ENCODE assay signal across 23 cellular contexts in the genomic region with DNA sequence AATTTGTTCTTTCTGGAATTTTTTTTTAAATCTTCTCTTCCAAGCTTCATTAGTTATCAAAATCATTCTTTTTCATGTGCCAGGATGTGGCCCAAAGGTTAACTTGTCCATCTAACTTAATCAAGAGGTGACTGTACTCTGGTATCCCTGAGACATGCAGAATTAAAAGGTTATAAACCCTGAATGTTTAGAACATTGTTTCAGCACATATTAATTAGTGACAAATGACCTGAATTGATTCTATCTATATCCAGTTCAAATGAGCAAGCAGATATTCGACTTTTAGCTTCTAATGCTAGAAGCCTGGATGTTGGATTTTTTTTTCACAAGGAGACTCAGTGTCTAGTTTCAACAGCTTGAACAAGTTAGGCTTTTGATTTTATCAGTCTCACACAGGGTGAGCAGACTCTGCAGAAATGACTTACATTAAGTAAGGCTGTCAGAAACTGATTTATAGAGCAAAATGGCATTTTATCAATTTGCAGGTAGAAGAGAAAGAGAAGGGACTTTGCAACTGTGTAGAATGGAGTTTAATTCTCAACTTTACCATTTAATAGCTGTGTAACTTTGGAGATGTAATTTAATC.
DNase-seq lines count a peak whose midpoint lies in the region; ATAC-seq and TF ChIP-seq lines count a peak whose summit lies in the region.
"Had no signal": no experiment of that assay in that cellular context is flagged by ENCODE, and none has a peak within 500 bp of the region (broad histone marks: within the 10 kb centered on the region; RNA-seq: fewer than 3 reads in every experiment).

No MANE protein-coding gene starts in this region.

- TF ChIP-seq RAD21 in SK-N-SH (IDR thresholded peaks at IDR 0.05; ENCODE audit: low read length) = no peak

- H3K79me2 ChIP-seq in SK-N-SH (ENCODE audit: insufficient read depth) = peaks cover 95% of the 10 kb centered on the region

- TF ChIP-seq CTCF in HEK293 (tag by site-specific recombination; IDR thresholded peaks at IDR 0.05) (no peak), SK-N-SH (IDR thresholded peaks at IDR 0.05) (no peak)

- H3K9me3 ChIP-seq in HEK293 (ENCODE audit: control insufficient read depth, insufficient read depth, low read depth, low read length) = no peaks in the 10 kb centered on the region
- no peaks in the 10 kb centered on the region for H3K9me3 ChIP-seq in SK-N-SH
- H3K9me3 ChIP-seq: right atrium auricular region, SJSA1 had no signal

- DNase-seq in SK-N-SH (no peak), iris pigment epithelial cell (ENCODE audit: low read depth) (peak; percentile 31), substantia nigra (lab: John Stamatoyannopoulos, UW) (no peak), NCI-H82 treated with DMSO at 0.1 percent for 48 hours (lab: John Stamatoyannopoulos, UW; ENCODE audit: unreplicated experiment) (no peak), NCI-H510A treated with DMSO at 0.1 percent for 48 hours (lab: John Stamatoyannopoulos, UW) (no peak)
- DNase-seq: activated CD4-positive, alpha-beta T cell treated with anti-CD3 and anti-CD28 coated beads, Interleukin-2, amount 50 U/mL, for 48 hours; EL; endodermal cell; GOT3; hippocampal formation; left ventricle myocardium superior; naive thymus-derived CD4-positive, alpha-beta T cell; NCI-H526; occipital lobe; stimulated activated CD4-positive, alpha-beta T cell treated with anti-CD3 and anti-CD28 coated beads, Interleukin-2, amount 100 ng/mL, for 48 hours had no signal

- H3K27ac ChIP-seq in HEK293 (ENCODE audit: extremely low read depth, low read depth, low read length) (no peak overlapping the region), SK-N-SH (ENCODE audit: low read depth in 2 of 2, low read length in 1 of 2) (peak overlapping the region; percentile 65 to 88), substantia nigra (ENCODE audit: low read depth, low read length, poor library complexity, severe bottlenecking) (peak overlapping the region; percentile 35)
- H3K27ac ChIP-seq: coronary artery, right atrium auricular region, SJSA1 had no signal

- no peaks in the 10 kb centered on the region for H3K27me3 ChIP-seq in SK-N-SH (ENCODE audit: insufficient read depth)
- H3K27me3 ChIP-seq: right atrium auricular region, SJSA1 had no signal

- H4K20me1 ChIP-seq in SK-N-SH (ENCODE audit: insufficient read depth) = no peaks in the 10 kb centered on the region

- no peak overlapping the region; the same call in 1 of the 2 replicates for H2AFZ ChIP-seq in SK-N-SH (ENCODE audit: low read depth)

- TF ChIP-seq EP300 in SK-N-SH (IDR thresholded peaks at IDR 0.05; ENCODE audit: borderline replicate concordance in 1 of 2, low read depth in 1 of 2, low read length in 1 of 2) = peak; percentile 72 to 84

- ATAC-seq in HG03565 (IDR thresholded peaks at IDR 0.05; ENCODE audit: unreplicated experiment) = no peak
- ATAC-seq in GM21576 (IDR thresholded peaks at IDR 0.05; ENCODE audit: unreplicated experiment) = no peak
- ATAC-seq: activated CD4-positive, CD25-positive, alpha-beta regulatory T cell treated with anti-CD3 and anti-CD28 coated beads, Interleukin-2, amount 50 U/mL, for 24 hours; esophagus mucosa; left ventricle myocardium superior; naive thymus-derived CD4-positive, alpha-beta T cell had no signal

- peak overlapping the region; percentile 48 for H3K4me2 ChIP-seq in SK-N-SH

- POLR2A ChIA-PET in HEK293 (lab: Yijun Ruan, JAX) = no interaction called here
- POLR2A ChIA-PET in SK-N-SH (lab: Yijun Ruan, JAX) = no interaction called here

- H3K4me3 ChIP-seq in HEK293 (ENCODE audit: low read depth, low read length) = no peak overlapping the region
- H3K4me3 ChIP-seq in SK-N-SH (ENCODE audit: low read depth in 2 of 2, low read length in 1 of 2) = no peak overlapping the region
- H3K4me3 ChIP-seq: coronary artery, right atrium auricular region, SJSA1 had no signal

- WGBS in SK-N-SH (ENCODE audit: low lambda C conversion rate) = 0% methylated on average over 1 of the region's 1 CpG

- H3K9me2 ChIP-seq in SK-N-SH = no peaks in the 10 kb centered on the region

- peak overlapping the region; percentile 3; the same call in 1 of the 2 replicates for H3K9ac ChIP-seq in SK-N-SH

- H3K36me3 ChIP-seq in HEK293 (ENCODE audit: control insufficient read depth in 2 of 2, insufficient read depth in 1 of 2, low read length in 2 of 2) (no peaks in the 10 kb centered on the region), SK-N-SH (replicated peaks in 1 of 2; ENCODE audit: control insufficient read depth in 1 of 2, insufficient read depth in 2 of 2, low read length in 1 of 2) (no peaks in the 10 kb centered on the region)
- H3K36me3 ChIP-seq: right atrium auricular region, SJSA1 had no signal

- peaks cover 24% of the 10 kb centered on the region for H3F3A ChIP-seq in SK-N-SH (replicated peaks; ENCODE audit: insufficient read depth)

- CTCF ChIA-PET in HEK293 (lab: Yijun Ruan, JAX) = no interaction called here
- CTCF ChIA-PET in SK-N-SH (lab: Yijun Ruan, JAX) = interaction anchor here (0.7 to 2.2 kb wide), 5 partner anchors 13 to 52 kb away, joined by 3 to 5 read pairs (median 3); no protein-coding TSS in a partner anchor

- H3K4me1 ChIP-seq in HEK293 (ENCODE audit: control insufficient read depth, insufficient read depth, low read length) (no peaks in the 10 kb centered on the region), SK-N-SH (ENCODE audit: control insufficient read depth in 1 of 2, insufficient read depth in 2 of 2, low read depth in 1 of 2, low read length in 1 of 2) (peaks cover 8 to 11% of the 10 kb centered on the region in 2 experiments; a peak in 3 of 4 replicates)
- H3K4me1 ChIP-seq: right atrium auricular region, SJSA1 had no signal

TF ChIP-seq in HEK293, 187 proteins besides CTCF, POLR2A, EP300 and RAD21:
- TF ChIP-seq ZFP37 (tag by site-specific recombination; IDR thresholded peaks at IDR 0.05) (no peak), TRIM28 (IDR thresholded peaks at IDR 0.05; ENCODE audit: borderline replicate concordance, low read length) (peak; percentile 44; the same call in 1 of the 2 replicates)
TF ChIP-seq in HEK293: peak in this region for 1.

TF ChIP-seq in SK-N-SH, 30 proteins besides CTCF, POLR2A, EP300 and RAD21:
- TF ChIP-seq GATA2 (CRISPR knock-in tag; IDR thresholded peaks at IDR 0.05) = peak; percentile 57
- peak; percentile 48; the same call in 1 of the 2 replicates for TF ChIP-seq RXRA (IDR thresholded peaks at IDR 0.05; ENCODE audit: borderline replicate concordance, low read depth)
- no peak; the same call in 1 of the 2 replicates for TF ChIP-seq FOSL2 (IDR thresholded peaks at IDR 0.05; ENCODE audit: borderline replicate concordance, low read depth)
- TF ChIP-seq FOXM1 (IDR thresholded peaks at IDR 0.05; ENCODE audit: low read depth) = peak; percentile 65; the same call in 1 of the 2 replicates
- no peak for TF ChIP-seq MEF2A (IDR thresholded peaks at IDR 0.05; ENCODE audit: borderline replicate concordance, low read depth)
- TF ChIP-seq TEAD4 (IDR thresholded peaks at IDR 0.05; ENCODE audit: borderline replicate concordance, insufficient read depth) = peak; percentile 39; the same call in 1 of the 2 replicates
- TF ChIP-seq, protein P1, sequence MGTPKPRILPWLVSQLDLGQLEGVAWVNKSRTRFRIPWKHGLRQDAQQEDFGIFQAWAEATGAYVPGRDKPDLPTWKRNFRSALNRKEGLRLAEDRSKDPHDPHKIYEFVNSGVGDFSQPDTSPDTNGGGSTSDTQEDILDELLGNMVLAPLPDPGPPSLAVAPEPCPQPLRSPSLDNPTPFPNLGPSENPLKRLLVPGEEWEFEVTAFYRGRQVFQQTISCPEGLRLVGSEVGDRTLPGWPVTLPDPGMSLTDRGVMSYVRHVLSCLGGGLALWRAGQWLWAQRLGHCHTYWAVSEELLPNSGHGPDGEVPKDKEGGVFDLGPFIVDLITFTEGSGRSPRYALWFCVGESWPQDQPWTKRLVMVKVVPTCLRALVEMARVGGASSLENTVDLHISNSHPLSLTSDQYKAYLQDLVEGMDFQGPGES (IDR thresholded peaks at IDR 0.05; ENCODE audit: low read depth, low read length) = no peak
- peak; percentile 95 for TF ChIP-seq TCF12 (IDR thresholded peaks at IDR 0.05)
- TF ChIP-seq, protein P2, sequence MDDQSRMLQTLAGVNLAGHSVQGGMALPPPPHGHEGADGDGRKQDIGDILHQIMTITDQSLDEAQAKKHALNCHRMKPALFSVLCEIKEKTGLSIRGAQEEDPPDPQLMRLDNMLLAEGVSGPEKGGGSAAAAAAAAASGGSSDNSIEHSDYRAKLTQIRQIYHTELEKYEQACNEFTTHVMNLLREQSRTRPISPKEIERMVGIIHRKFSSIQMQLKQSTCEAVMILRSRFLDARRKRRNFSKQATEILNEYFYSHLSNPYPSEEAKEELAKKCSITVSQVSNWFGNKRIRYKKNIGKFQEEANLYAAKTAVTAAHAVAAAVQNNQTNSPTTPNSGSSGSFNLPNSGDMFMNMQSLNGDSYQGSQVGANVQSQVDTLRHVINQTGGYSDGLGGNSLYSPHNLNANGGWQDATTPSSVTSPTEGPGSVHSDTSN (IDR thresholded peaks at IDR 0.05) = peak; percentile 90
- TF ChIP-seq JUND (IDR thresholded peaks at IDR 0.05) = peak; percentile 59
- TF ChIP-seq POLR2AphosphoS5 (IDR thresholded peaks at IDR 0.05; ENCODE audit: low read depth, low read length) = peak; percentile 53; the same call in 1 of the 2 replicates
- peak; percentile 64; the same call in 1 of the 2 replicates for TF ChIP-seq NFIC (IDR thresholded peaks at IDR 0.05; ENCODE audit: borderline replicate concordance)
